8 cellular contexts compared by ENCODE assay signal in the genomic region with DNA sequence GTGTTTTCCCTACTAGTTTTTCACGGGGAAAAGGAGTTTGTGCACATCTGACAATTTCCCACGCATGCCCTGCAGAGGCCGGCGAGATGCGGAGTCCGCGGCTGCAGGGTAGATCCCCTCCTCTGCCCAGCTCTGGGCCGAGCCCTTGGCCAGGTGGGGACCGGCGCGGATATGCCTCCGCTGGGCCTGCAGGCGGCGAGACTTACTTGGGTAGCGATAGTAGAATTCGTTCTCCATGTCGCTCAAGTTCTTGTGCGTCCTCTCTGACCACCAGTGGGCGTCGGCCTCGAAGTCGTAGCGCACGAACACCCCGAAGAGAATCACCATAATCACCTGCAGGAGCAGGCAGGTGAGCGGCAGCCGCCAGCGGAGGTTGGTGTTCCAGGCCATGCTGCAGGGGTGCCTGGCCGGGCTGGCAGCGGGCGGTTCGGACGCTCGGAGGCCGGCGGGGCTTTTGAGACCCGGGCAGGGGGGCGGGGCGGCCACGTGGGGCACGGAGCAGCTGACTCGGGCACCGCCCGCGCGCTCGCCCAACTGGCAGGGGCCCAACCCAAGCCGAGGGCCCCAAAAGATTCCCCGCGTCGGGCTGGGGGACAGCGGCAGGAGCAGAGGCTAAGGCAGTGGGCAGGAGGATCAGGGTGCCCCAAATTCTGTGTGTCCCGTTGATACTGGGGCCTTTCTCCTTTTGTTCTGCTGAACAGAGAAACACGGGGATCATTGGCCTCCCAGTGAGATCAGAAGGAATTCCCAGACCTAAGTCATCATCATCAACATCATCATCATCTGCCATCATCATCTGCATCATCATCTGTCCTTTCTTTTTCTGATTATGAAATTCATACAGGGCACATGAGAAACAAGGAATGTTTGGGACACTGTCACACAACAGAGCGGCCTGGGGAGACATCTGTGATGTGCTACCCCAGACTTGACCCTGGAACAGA. TPM values are rescaled to one million over a fixed set of nuclear protein-coding genes. Genes with fewer than 3 reads are reported as not detected.
DNase-seq lines count a peak whose midpoint lies in the region; ATAC-seq and TF ChIP-seq lines count a peak whose summit lies in the region.

A gene (minus strand): TSS at position 429 of the 944 bp plus-strand sequence. CDS start 39 bp downstream, at position 390.

- no peak for TF ChIP-seq EP300 in gastroesophageal sphincter (IDR thresholded peaks at IDR 0.05)

- TF ChIP-seq CTCF in GM12874 (IDR thresholded peaks at IDR 0.05; ENCODE audit: insufficient read depth, low read depth, low read length) (peak; percentile 32), gastroesophageal sphincter (IDR thresholded peaks at IDR 0.05) (peak in 2 of 4 experiments; percentile 18 to 28), neural progenitor cell (IDR thresholded peaks at IDR 0.05) (peak; percentile 59)

- TF ChIP-seq POLR2A in gastroesophageal sphincter (IDR thresholded peaks at IDR 0.05), result no peak

- peaks cover 34% of the 10 kb centered on the region for H3K27me3 Mint-ChIP-seq in neural progenitor cell (ENCODE audit: insufficient read depth, low read depth)

- H3K4me3 ChIP-seq in gastroesophageal sphincter (peak within 1 kb of the TSS in 1 of 2 donors; percentile 40), neural progenitor cell (peak within 1 kb of the TSS; percentile 44)

- 9 to 13% methylated on average over 8 to 11 of the region's 55 CpGs for WGBS in gastroesophageal sphincter (ENCODE audit: low coverage in 1 of 2), 2 donors

- no peak within 1 kb of the TSS for H3K9ac ChIP-seq in neural progenitor cell

- no peaks in the 10 kb centered on the region for H4K20me1 ChIP-seq in neural progenitor cell (ENCODE audit: low read depth)

- no peaks in the 10 kb centered on the region for H3K79me2 ChIP-seq in neural progenitor cell (ENCODE audit: low read depth)

- peaks cover 3% of the 10 kb centered on the region for H3K4me1 Mint-ChIP-seq in neural progenitor cell

- peak within 1 kb of the TSS; percentile 81 for H3K4me3 Mint-ChIP-seq in neural progenitor cell

- peak within 1 kb of the TSS; percentile 67 for H2AFZ ChIP-seq in neural progenitor cell (replicated peaks)

- ATAC-seq in gastroesophageal sphincter (peak; percentile 14), HG03469 (IDR thresholded peaks at IDR 0.05; ENCODE audit: unreplicated experiment) (no peak)

- H3K36me3 Mint-ChIP-seq in neural progenitor cell, result no peaks in the 10 kb centered on the region

- H3K4me2 ChIP-seq in neural progenitor cell, result peak within 1 kb of the TSS; percentile 80

- no peaks in the 10 kb centered on the region for H3K9me3 Mint-ChIP-seq in neural progenitor cell

- no peaks in the 10 kb centered on the region for H3K36me3 ChIP-seq in gastroesophageal sphincter
- no peaks in the 10 kb centered on the region for H3K36me3 ChIP-seq in neural progenitor cell

- H3F3A ChIP-seq in neural progenitor cell (ENCODE audit: low read depth), result no peaks in the 10 kb centered on the region

- DNase-seq in ACHN (peak; percentile 70), UCSD-AML1 (lab: John Stamatoyannopoulos, UW; ENCODE audit: unreplicated experiment) (peak; percentile 24), neural progenitor cell (ENCODE audit: low spot score) (peak; percentile 77), HuH-7.5 (ENCODE audit: low spot score) (no peak), NCI-H2107 (lab: John Stamatoyannopoulos, UW) (no peak)

- H3K27ac ChIP-seq in gastroesophageal sphincter (no peak within 1 kb of the TSS), neural progenitor cell (no peak within 1 kb of the TSS)

- peaks cover 100% of the 10 kb centered on the region for H3K27me3 ChIP-seq in gastroesophageal sphincter
- peaks cover 75% of the 10 kb centered on the region for H3K27me3 ChIP-seq in neural progenitor cell

- in situ Hi-C loops in ACHN (cut with HindIII; ENCODE audit: low pct_ligation_motif_present, low pct_unique_long_range_greater_than_20kb, low sequenced_read_pairs), result no loop called here

- H3K9me3 ChIP-seq in gastroesophageal sphincter (no peaks in the 10 kb centered on the region), neural progenitor cell (ENCODE audit: low read depth) (no peaks in the 10 kb centered on the region)

- H3K27ac Mint-ChIP-seq in neural progenitor cell, result no peak within 1 kb of the TSS

- peaks cover 0 to 9% (median 6%) of the 10 kb centered on the region in 3 donors for H3K4me1 ChIP-seq in gastroesophageal sphincter
- H3K4me1 ChIP-seq in neural progenitor cell, result no peaks in the 10 kb centered on the region

RNA-seq across cellular contexts. Expression of the gene that starts here (rescaled TPM):
- total RNA-seq in gastroesophageal sphincter (100 to 1,000 TPM in 1 of 4 donors, 10 to 100 TPM in 1, 1 to 10 TPM in 2; 1.5 to 140 (median 8.4) TPM), neural progenitor cell (ENCODE audit: low replicate concordance) (not detected in 2 replicates)

Comparison
In these comparisons a context has a peak if more than half of its experiments do, and no peak if none do; other contexts are left out.
1. Peak in DNase-seq, H3K4me3 ChIP-seq and H3K4me2 ChIP-seq in neural progenitor cell; RNA of the gene not detected or under 1 TPM.
2. DNase-seq: peak in ACHN (single experiment) and UCSD-AML1 (single experiment); none in HuH-7.5 (single experiment) and NCI-H2107 (single experiment).